21 cellular contexts compared by ENCODE assay signal in genomic region chr4:98686046-98686385, GRCh38. TPM values are rescaled to one million over a fixed set of nuclear protein-coding genes. Genes with fewer than 3 reads are reported as not detected.
A peak's percentile ranks its signal among the peaks of the same experiment; 100 is the strongest.
DNase-seq lines count a peak whose midpoint lies in the region; ATAC-seq, FAIRE-seq and TF ChIP-seq lines count a peak whose summit lies in the region.
"Had no signal": no experiment of that assay in that cellular context is flagged by ENCODE, and none has a peak within 500 bp of the region (broad histone marks: within the 10 kb centered on the region; RNA-seq: fewer than 3 reads in every experiment).

No MANE protein-coding gene starts in this region.

- no TSS peak for BruUV-seq in HepG2 (replicated peaks; lab: Mats Ljungman, UMichigan)

- H3K9me3 ChIP-seq in HepG2 (ENCODE audit: low read length) (no peaks in the 10 kb centered on the region), right lobe of liver (no peaks in the 10 kb centered on the region), endodermal cell (ENCODE audit: control insufficient read depth, low read length) (no peaks in the 10 kb centered on the region), esophagus squamous epithelium (no peaks in the 10 kb centered on the region)
- no peaks in the 10 kb centered on the region for H3K9me3 ChIP-seq in naive thymus-derived CD4-positive, alpha-beta T cell (ENCODE audit: control insufficient read depth in 2 of 3, low read length in 3 of 3)

- peaks cover 1% of the 10 kb centered on the region for H3K9me3 Mint-ChIP-seq in endodermal cell
- H3K9me3 Mint-ChIP-seq in naive thymus-derived CD4-positive, alpha-beta T cell, result peaks cover 0 to 8% (median 0%) of the 10 kb centered on the region in 11 donors

- H3K4me3 ChIP-seq in HepG2 (replicated peaks in 1 of 3; ENCODE audit: insufficient read depth in 1 of 3, low read depth in 2 of 3, low read length in 3 of 3), result no peak overlapping the region
- no peak overlapping the region for H3K4me3 ChIP-seq in right lobe of liver
- peak overlapping the region; percentile 15 for H3K4me3 ChIP-seq in endodermal cell (ENCODE audit: low read length)
- no peak overlapping the region for H3K4me3 ChIP-seq in esophagus squamous epithelium
- H3K4me3 ChIP-seq in naive thymus-derived CD4-positive, alpha-beta T cell (ENCODE audit: low read length), result no peak overlapping the region
- H3K4me3 ChIP-seq: BLaER1 treated with 17β-estradiol and CSF1 and Interleukin-3, amounts not matched to agents 10 nM and 100 nM; GM12878 had no signal

- FAIRE-seq in HepG2 (lab: Jason Lieb, UNC), result no peak
- FAIRE-seq: GM12878, GM18507 had no signal

- H2AFZ ChIP-seq in HepG2 (ENCODE audit: low read length), result no peak overlapping the region

- H3K36me3 Mint-ChIP-seq in endodermal cell (ENCODE audit: low read depth), result no peaks in the 10 kb centered on the region
- H3K36me3 Mint-ChIP-seq in naive thymus-derived CD4-positive, alpha-beta T cell, result peaks cover 0 to 14% (median 0%) of the 10 kb centered on the region in 5 donors
- H3K36me3 Mint-ChIP-seq: CD4-positive, CD25-positive, alpha-beta regulatory T cell had no signal

- POLR2A ChIA-PET in HepG2 (lab: Yijun Ruan, JAX), result no interaction called here
- POLR2A ChIA-PET in naive thymus-derived CD4-positive, alpha-beta T cell (lab: Charles Lee), result no interaction called here

- CTCF ChIA-PET in HepG2 (lab: Yijun Ruan, JAX; ENCODE audit: low intra/inter-chr PET ratio, low total read pairs), result no interaction called here
- CTCF ChIA-PET in naive thymus-derived CD4-positive, alpha-beta T cell (lab: Charles Lee), result no interaction called here

- no peak for TF ChIP-seq POLR2A in HepG2 (IDR thresholded peaks at IDR 0.05; ENCODE audit: insufficient read depth in 1 of 2, low read depth in 2 of 2, low read length in 2 of 2)
- TF ChIP-seq POLR2A in right lobe of liver (IDR thresholded peaks at IDR 0.05), result no peak
- no peak for TF ChIP-seq POLR2A in esophagus squamous epithelium (IDR thresholded peaks at IDR 0.05)

- H3K4me3 Mint-ChIP-seq in endodermal cell, result no peak overlapping the region
- peak overlapping the region in 3 of 10 donors; percentile 8 to 60 (median 48) for H3K4me3 Mint-ChIP-seq in naive thymus-derived CD4-positive, alpha-beta T cell
- H3K4me3 Mint-ChIP-seq: CD4-positive, CD25-positive, alpha-beta regulatory T cell; IgD-negative memory B cell had no signal

- DNase-seq in HepG2 (ENCODE audit: low spot score) (no peak), right lobe of liver (no peak), NCI-H748 (lab: John Stamatoyannopoulos, UW; ENCODE audit: unreplicated experiment) (peak; percentile 69), endodermal cell (no peak), NCI-H1417 treated with DMSO at 0.1 percent for 48 hours (lab: John Stamatoyannopoulos, UW) (no peak), esophagus squamous epithelium (lab: John Stamatoyannopoulos, UW) (no peak)
- no peak for DNase-seq in naive thymus-derived CD4-positive, alpha-beta T cell
- DNase-seq: 8988T, ACHN, Calu3, DMS79, GOT3, HCEC 1CT had no signal

- H3K27me3 Mint-ChIP-seq in endodermal cell (ENCODE audit: insufficient read depth), result peaks cover 5% of the 10 kb centered on the region
- H3K27me3 Mint-ChIP-seq in naive thymus-derived CD4-positive, alpha-beta T cell, result no peaks in the 10 kb centered on the region

- no peaks in the 10 kb centered on the region for H3K79me2 ChIP-seq in HepG2 (ENCODE audit: insufficient read depth, low read length)

- TF ChIP-seq EP300 in HepG2 (IDR thresholded peaks at IDR 0.05; ENCODE audit: low read depth in 2 of 2, low read length in 2 of 2) (no peak), HepG2 (CRISPR knock-in tag; IDR thresholded peaks at IDR 0.05; ENCODE audit: borderline replicate concordance) (no peak)

- no peaks in the 10 kb centered on the region for H4K20me1 ChIP-seq in HepG2 (ENCODE audit: insufficient read depth, low read length)
- H4K20me1 ChIP-seq: BLaER1 treated with 17β-estradiol and CSF1 and Interleukin-3, amounts not matched to agents 10 nM and 100 nM had no signal

- no peak for TF ChIP-seq RAD21 in HepG2 (CRISPR knock-in tag; IDR thresholded peaks at IDR 0.05)

- in situ Hi-C loops in HepG2 (cut with HindIII; ENCODE audit: extremely low pct_ligation_motif_present, low pct_unique_long_range_greater_than_20kb), result no loop called here

- H3K9ac ChIP-seq in HepG2 (ENCODE audit: insufficient read depth, low read depth, low read length) (no peak overlapping the region), endodermal cell (ENCODE audit: extremely low read depth, low read length, poor library complexity, severe bottlenecking) (no peak overlapping the region)
- H3K9ac ChIP-seq: BLaER1 treated with 17β-estradiol and CSF1 and Interleukin-3, amounts not matched to agents 10 nM and 100 nM had no signal

- no peak overlapping the region for H3K4me2 ChIP-seq in HepG2 (ENCODE audit: low read depth, low read length)
- H3K4me2 ChIP-seq: BLaER1 treated with 17β-estradiol and CSF1 and Interleukin-3, amounts not matched to agents 10 nM and 100 nM had no signal

- H3K27ac ChIP-seq in HepG2 (ENCODE audit: extremely low read length, insufficient read depth, low read length) (no peak overlapping the region), right lobe of liver (no peak overlapping the region), endodermal cell (ENCODE audit: low read depth, low read length) (no peak overlapping the region), esophagus squamous epithelium (no peak overlapping the region)
- H3K27ac ChIP-seq in naive thymus-derived CD4-positive, alpha-beta T cell (ENCODE audit: low read depth, low read length), result no peak overlapping the region
- H3K27ac ChIP-seq: BLaER1 treated with 17β-estradiol and CSF1 and Interleukin-3, amounts not matched to agents 10 nM and 100 nM; HL-60 had no signal

- peaks cover 28% of the 10 kb centered on the region for H3K4me1 Mint-ChIP-seq in endodermal cell
- peaks cover 21 to 69% (median 50%) of the 10 kb centered on the region in 7 donors for H3K4me1 Mint-ChIP-seq in naive thymus-derived CD4-positive, alpha-beta T cell

- H3K27me3 ChIP-seq in HepG2 (ENCODE audit: control insufficient read depth in 1 of 2, insufficient read depth in 2 of 2, low read length in 2 of 2) (no peaks in the 10 kb centered on the region; a peak in 1 of 5 replicates), right lobe of liver (no peaks in the 10 kb centered on the region), endodermal cell (ENCODE audit: control insufficient read depth, insufficient read depth, low read length, poor library complexity, severe bottlenecking) (no peaks in the 10 kb centered on the region), esophagus squamous epithelium (no peaks in the 10 kb centered on the region)
- no peaks in the 10 kb centered on the region for H3K27me3 ChIP-seq in naive thymus-derived CD4-positive, alpha-beta T cell (ENCODE audit: control insufficient read depth in 2 of 2, insufficient read depth in 2 of 2, low read length in 2 of 2)
- H3K27me3 ChIP-seq: BLaER1 treated with 17β-estradiol and CSF1 and Interleukin-3, amounts not matched to agents 10 nM and 100 nM had no signal

- H3K4me1 ChIP-seq in HepG2 (ENCODE audit: insufficient read depth, low read length) (no peaks in the 10 kb centered on the region), right lobe of liver (peaks cover 0 to 17% (median 6%) of the 10 kb centered on the region in 4 donors), endodermal cell (ENCODE audit: control insufficient read depth, insufficient read depth, low read length) (peaks cover 9% of the 10 kb centered on the region), esophagus squamous epithelium (peaks cover 0 to 29% (median 5%) of the 10 kb centered on the region in 3 donors)
- H3K4me1 ChIP-seq in naive thymus-derived CD4-positive, alpha-beta T cell (ENCODE audit: control insufficient read depth in 2 of 2, insufficient read depth in 2 of 2, low read length in 2 of 2), result peaks cover 14 to 36% of the 10 kb centered on the region in 2 donors

- no peak overlapping the region for H3K27ac Mint-ChIP-seq in endodermal cell
- H3K27ac Mint-ChIP-seq in naive thymus-derived CD4-positive, alpha-beta T cell, result peak overlapping the region in 3 of 9 donors; percentile 1 to 75 (median 51)
- H3K27ac Mint-ChIP-seq: IgD-negative memory B cell had no signal

- intact Hi-C loops in HepG2 (cut with micrococcal nuclease; ENCODE audit: unreplicated experiment), result no loop called here
- intact Hi-C loops in right lobe of liver (cut with DNase I), result no loop called here
- intact Hi-C loops in esophagus squamous epithelium (cut with DNase I), result no loop called here
- intact Hi-C loops in naive thymus-derived CD4-positive, alpha-beta T cell (cut with micrococcal nuclease), result no loop called here

- ATAC-seq in HepG2 (no peak), right lobe of liver (no peak), HG02642 (IDR thresholded peaks at IDR 0.05; ENCODE audit: poor library complexity, unreplicated experiment) (no peak)
- ATAC-seq in naive thymus-derived CD4-positive, alpha-beta T cell, result no peak
- ATAC-seq: GM12878 had no signal

- TF ChIP-seq CTCF in HepG2 (CRISPR knock-in tag; IDR thresholded peaks at IDR 0.05), result no peak
- no peak for TF ChIP-seq CTCF in right lobe of liver (IDR thresholded peaks at IDR 0.05)
- no peak for TF ChIP-seq CTCF in endodermal cell (conservative IDR thresholded peaks at IDR 0.05)
- no peak for TF ChIP-seq CTCF in esophagus squamous epithelium (IDR thresholded peaks at IDR 0.05)

- WGBS in HepG2 (ENCODE audit: low lambda C conversion rate), result 79% methylated on average over 1 of the region's 1 CpG
- WGBS in right lobe of liver (ENCODE audit: insufficient coverage, low coverage, low lambda C conversion rate, missing lambda C conversion rate), result 50% methylated on average over 1 of the region's 1 CpG
- WGBS in endodermal cell (ENCODE audit: insufficient coverage in 1 of 2, insufficient read length in 1 of 2), 2 experiments, result 100% methylated on average over 1 of the region's 1 CpG; no CpG with 5 or more reads in 1 of the 2 experiments
- WGBS in esophagus squamous epithelium, 2 donors, result 80 to 90% methylated on average over 1 of the region's 1 CpG

- H3K36me3 ChIP-seq in HepG2 (replicated peaks in 1 of 2; ENCODE audit: control insufficient read depth in 1 of 2, insufficient read depth in 2 of 2, low read length in 2 of 2) (no peaks in the 10 kb centered on the region), right lobe of liver (no peaks in the 10 kb centered on the region), endodermal cell (ENCODE audit: control insufficient read depth, insufficient read depth, low read length) (no peaks in the 10 kb centered on the region), esophagus squamous epithelium (no peaks in the 10 kb centered on the region)
- no peaks in the 10 kb centered on the region for H3K36me3 ChIP-seq in naive thymus-derived CD4-positive, alpha-beta T cell (ENCODE audit: control insufficient read depth in 2 of 3, insufficient read depth in 3 of 3, low read length in 3 of 3)
- H3K36me3 ChIP-seq: BLaER1 treated with 17β-estradiol and CSF1 and Interleukin-3, amounts not matched to agents 10 nM and 100 nM had no signal

RNA-seq across cellular contexts. Expression of gene TSPAN5, which starts 27.6 kb away (rescaled TPM):
- total RNA-seq in HepG2 (2016; rRNA removed; fragmentation: Illumina TruSeq; extraction: Trizol), result 0.18 and 0.20 TPM in 2 replicates
- 0.10 TPM in 1 of 2 replicates, not detected in the other for total RNA-seq in HepG2 (2016; cell fraction: cytosol; rRNA removed; fragmentation: Illumina TruSeq; extraction: Trizol; ENCODE audit: low read depth)
- total RNA-seq in HepG2 (2016; cell fraction: insoluble cytoplasmic fraction; rRNA removed; fragmentation: Illumina TruSeq; extraction: Trizol), result 0.21 and 0.22 TPM in 2 replicates
- 0.09 and 0.14 TPM in 2 replicates for total RNA-seq in HepG2 (2016; cell fraction: membrane; rRNA removed; fragmentation: Illumina TruSeq; extraction: Trizol)
- 0.28 and 0.31 TPM in 2 replicates for total RNA-seq in HepG2 (2016; cell fraction: nucleus; rRNA removed; fragmentation: Illumina TruSeq; extraction: Trizol)
- 0.47 and 0.53 TPM in 2 replicates for polyA plus RNA-seq in HepG2 (2011; rRNA removed)
- 0.28 and 0.49 TPM in 2 replicates for polyA plus RNA-seq in HepG2 (2011; cell fraction: cytosol; rRNA removed)
- 0.29 TPM in 2 replicates for polyA plus RNA-seq in HepG2 (2011; cell fraction: nucleus; rRNA removed)
- 0.11 and 0.32 TPM in 2 replicates for polyA plus RNA-seq in HepG2 (2012)
- 0.02 TPM in 1 of 2 replicates, not detected in the other for polyA plus RNA-seq in HepG2 (2016; cell fraction: cytosol; fragmentation: Illumina TruSeq; extraction: Trizol; ENCODE audit: low read depth)
- polyA plus RNA-seq in HepG2 (2016; cell fraction: insoluble cytoplasmic fraction; fragmentation: Illumina TruSeq; extraction: Trizol; ENCODE audit: low read depth), result 0.14 and 0.21 TPM in 2 replicates
- polyA plus RNA-seq in HepG2 (2016; cell fraction: membrane; fragmentation: Illumina TruSeq; extraction: Trizol; ENCODE audit: low read depth), result 0.05 and 0.06 TPM in 2 replicates
- 0.47 and 0.59 TPM in 2 replicates for polyA plus RNA-seq in HepG2 (2016; cell fraction: nucleus; fragmentation: Illumina TruSeq; extraction: Trizol; ENCODE audit: insufficient read depth, low read depth)
- polyA minus RNA-seq in HepG2 (2011; rRNA and poly(A)+ RNA removed; ENCODE audit: low replicate concordance), result 0.09 and 0.40 TPM in 2 replicates
- 0.26 and 0.40 TPM in 2 replicates for polyA minus RNA-seq in HepG2 (2011; cell fraction: cytosol; rRNA and poly(A)+ RNA removed)
- 0.13 and 1.1 TPM in 2 replicates for polyA minus RNA-seq in HepG2 (2011; cell fraction: nucleus; rRNA and poly(A)+ RNA removed)
- total RNA-seq in right lobe of liver, result 1 to 10 TPM in 1 of 6 experiments, under 1 TPM in 5; 0.12 to 1.2 (median 0.50) TPM
- total RNA-seq in endodermal cell, result 10 to 100 TPM in 1 of 2 donors, 1 to 10 TPM in 1; 7.4 to 11.8 TPM
- polyA plus RNA-seq in endodermal cell (2013, experiment 1 of 2), result 21.9 TPM
- polyA plus RNA-seq in endodermal cell (2013, experiment 2 of 2), result 21.6 TPM
- total RNA-seq in esophagus squamous epithelium, result 10 to 100 TPM; 10.9 to 19.0 (median 13.9) TPM
- 10 to 100 TPM in 3 of 5 experiments, 1 to 10 TPM in 2; 3.3 to 31.6 (median 10.9) TPM for total RNA-seq in naive thymus-derived CD4-positive, alpha-beta T cell
- polyA plus RNA-seq in naive thymus-derived CD4-positive, alpha-beta T cell, result 1 to 10 TPM; 6.8 to 7.8 TPM
- total RNA-seq: G401 had no signal
